ENCODE assay signal across 9 cellular contexts in the genomic region with DNA sequence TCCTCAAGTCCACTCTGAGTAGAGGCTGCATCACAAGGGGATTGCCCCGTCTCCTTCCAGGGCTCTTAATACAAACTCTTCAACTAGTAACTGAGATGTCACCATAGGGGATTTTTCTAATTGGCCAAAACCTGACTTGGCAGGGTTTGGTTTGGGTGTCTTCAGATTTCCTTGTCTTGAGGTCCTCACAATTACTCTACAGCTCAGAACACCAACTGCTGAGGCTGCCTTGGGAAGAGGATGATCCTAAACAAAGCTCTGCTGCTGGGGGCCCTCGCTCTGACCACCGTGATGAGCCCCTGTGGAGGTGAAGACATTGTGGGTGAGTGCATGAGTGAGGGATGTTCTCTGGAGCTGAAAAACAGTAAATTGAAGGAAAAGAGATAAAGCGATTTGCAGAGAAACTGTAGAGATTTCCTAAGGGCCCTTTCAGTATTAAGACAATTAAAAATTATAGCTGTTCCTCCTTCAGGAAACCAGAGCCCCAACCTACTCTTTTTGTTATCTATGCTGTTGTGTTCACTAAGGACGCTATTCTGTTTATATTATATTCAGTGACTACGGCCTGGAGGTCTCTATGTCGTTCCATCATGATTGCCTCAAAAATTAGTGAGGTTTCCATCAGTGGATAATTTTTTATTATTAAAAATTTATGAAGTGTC. TPM values are rescaled to one million over a fixed set of nuclear protein-coding genes. Genes with fewer than 3 reads are reported as not detected.
DNase-seq lines count a peak whose midpoint lies in the region; ATAC-seq, FAIRE-seq and TF ChIP-seq lines count a peak whose summit lies in the region.
"Had no signal": no experiment of that assay in that cellular context is flagged by ENCODE, and none has a peak within 500 bp of the region (broad histone marks: within the 10 kb centered on the region; RNA-seq: fewer than 3 reads in every experiment).

A gene (plus strand): TSS at position 188 of the 662 bp plus-strand sequence. CDS start 53 bp downstream, at position 241.

- no peak within 1 kb of the TSS for H3K4me2 ChIP-seq in PC-3 (ENCODE audit: low read length)
- no peak within 1 kb of the TSS for H3K4me2 ChIP-seq in osteoblast (ENCODE audit: insufficient read depth, low read length)

- no peaks in the 10 kb centered on the region for H3F3A ChIP-seq in PC-3 (ENCODE audit: low read length, unreplicated experiment)

- H3K36me3 ChIP-seq in PC-3 (ENCODE audit: low read depth, low read length) = no peaks in the 10 kb centered on the region
- no peaks in the 10 kb centered on the region for H3K36me3 ChIP-seq in naive thymus-derived CD4-positive, alpha-beta T cell (ENCODE audit: control insufficient read depth in 2 of 3, insufficient read depth in 3 of 3, low read length in 3 of 3)
- H3K36me3 ChIP-seq in osteoblast (ENCODE audit: insufficient read depth, low read length) = no peaks in the 10 kb centered on the region

- no TSS peak for BruUV-seq in PC-3 (replicated peaks; lab: Mats Ljungman, UMichigan)

- peaks cover 0 to 4% (median 0%) of the 10 kb centered on the region in 11 donors for H3K9me3 Mint-ChIP-seq in naive thymus-derived CD4-positive, alpha-beta T cell

- peaks cover 0 to 8% (median 3%) of the 10 kb centered on the region in 5 donors for H3K36me3 Mint-ChIP-seq in naive thymus-derived CD4-positive, alpha-beta T cell

- POLR2A ChIA-PET in PC-3 (lab: Charles Lee; ENCODE audit: unreplicated experiment) = no interaction called here
- POLR2A ChIA-PET in naive thymus-derived CD4-positive, alpha-beta T cell (lab: Charles Lee) = no interaction called here

- peak; percentile 67 for ATAC-seq in GM21825 (IDR thresholded peaks at IDR 0.05; ENCODE audit: unreplicated experiment)
- ATAC-seq in PC-3 = no peak
- peak; percentile 82 for ATAC-seq in naive thymus-derived CD4-positive, alpha-beta T cell

- H3K4me3 Mint-ChIP-seq in naive thymus-derived CD4-positive, alpha-beta T cell = peak within 1 kb of the TSS in 1 of 10 donors; percentile 82

- H3K9me3 ChIP-seq in PC-3 (ENCODE audit: low read length) (no peaks in the 10 kb centered on the region), osteoblast (ENCODE audit: low read depth, low read length) (no peaks in the 10 kb centered on the region)
- no peaks in the 10 kb centered on the region for H3K9me3 ChIP-seq in naive thymus-derived CD4-positive, alpha-beta T cell (ENCODE audit: control insufficient read depth in 2 of 3, low read length in 3 of 3)

- CTCF ChIA-PET in PC-3 (lab: Charles Lee) = no interaction called here
- CTCF ChIA-PET in naive thymus-derived CD4-positive, alpha-beta T cell (lab: Charles Lee) = no interaction called here

- H2AFZ ChIP-seq in PC-3 (ENCODE audit: low read length) (no peak within 1 kb of the TSS), osteoblast (ENCODE audit: low read length) (no peak within 1 kb of the TSS)

- H4K20me1 ChIP-seq in PC-3 (ENCODE audit: low read length) (no peaks in the 10 kb centered on the region), osteoblast (ENCODE audit: insufficient read depth, low read length) (no peaks in the 10 kb centered on the region)

- H3K27ac ChIP-seq in PC-3 (ENCODE audit: low read length) (no peak within 1 kb of the TSS), dorsolateral prefrontal cortex (peak within 1 kb of the TSS in 1 of 59 donors; percentile 23), osteoblast (ENCODE audit: low read depth, low read length) (no peak within 1 kb of the TSS)
- H3K27ac ChIP-seq in naive thymus-derived CD4-positive, alpha-beta T cell (ENCODE audit: low read depth, low read length) = no peak within 1 kb of the TSS

- TF ChIP-seq CTCF in PC-3 (conservative IDR thresholded peaks at IDR 0.05; ENCODE audit: low read depth, low read length) (no peak), dorsolateral prefrontal cortex (IDR thresholded peaks at IDR 0.05 in 54 of 56, conservative IDR thresholded peaks at IDR 0.05 in 2 of 56; ENCODE audit: low read depth in 1 of 56, partially characterized antibody in 56 of 56) (no peak), osteoblast (IDR thresholded peaks at IDR 0.05; ENCODE audit: extremely low read depth, low read depth, low read length) (no peak)

- peaks cover 0 to 49% (median 9%) of the 10 kb centered on the region in 5 donors for H3K27me3 Mint-ChIP-seq in naive thymus-derived CD4-positive, alpha-beta T cell

- no peaks in the 10 kb centered on the region for H3K9me2 ChIP-seq in PC-3 (replicated peaks; ENCODE audit: low read length)

- H3K9ac ChIP-seq in PC-3 (ENCODE audit: low read length) = no peak within 1 kb of the TSS

- H3K27ac Mint-ChIP-seq in naive thymus-derived CD4-positive, alpha-beta T cell = peak within 1 kb of the TSS in 1 of 9 donors; percentile 87

- peaks cover 0 to 33% (median 10%) of the 10 kb centered on the region in 7 donors for H3K4me1 Mint-ChIP-seq in naive thymus-derived CD4-positive, alpha-beta T cell

- peak; percentile 96 for FAIRE-seq in GM18507 (lab: Jason Lieb, UNC)

- peaks cover 45% of the 10 kb centered on the region for H3K27me3 ChIP-seq in PC-3 (ENCODE audit: low read length)
- H3K27me3 ChIP-seq in naive thymus-derived CD4-positive, alpha-beta T cell (ENCODE audit: control insufficient read depth in 2 of 2, insufficient read depth in 2 of 2, low read length in 2 of 2) = no peaks in the 10 kb centered on the region
- peaks cover 0 to 15% (median 0%) of the 10 kb centered on the region in 45 donors for H3K27me3 ChIP-seq in dorsolateral prefrontal cortex
- no peaks in the 10 kb centered on the region for H3K27me3 ChIP-seq in osteoblast (ENCODE audit: insufficient read depth, low read length)

- intact Hi-C loops in PC-3 (cut with micrococcal nuclease) = no loop called here
- intact Hi-C loops in naive thymus-derived CD4-positive, alpha-beta T cell (cut with micrococcal nuclease) = no loop called here
- intact Hi-C loops in dorsolateral prefrontal cortex (cut with DNase I) = no loop called here

- H3K79me2 ChIP-seq in PC-3 (ENCODE audit: low read length) (no peaks in the 10 kb centered on the region), osteoblast (ENCODE audit: insufficient read depth, low read length) (no peaks in the 10 kb centered on the region)

- H3K4me1 ChIP-seq in PC-3 (ENCODE audit: insufficient read depth, low read length) = no peaks in the 10 kb centered on the region
- peaks cover 0 to 6% of the 10 kb centered on the region in 2 donors for H3K4me1 ChIP-seq in naive thymus-derived CD4-positive, alpha-beta T cell (ENCODE audit: control insufficient read depth in 2 of 2, insufficient read depth in 2 of 2, low read length in 2 of 2)
- no peaks in the 10 kb centered on the region for H3K4me1 ChIP-seq in osteoblast (ENCODE audit: insufficient read depth, low read length)

- H3K4me3 ChIP-seq in PC-3 (ENCODE audit: low read length) = no peak within 1 kb of the TSS
- H3K4me3 ChIP-seq in naive thymus-derived CD4-positive, alpha-beta T cell (ENCODE audit: low read length) = peak within 1 kb of the TSS; percentile 24
- peak within 1 kb of the TSS in 9 of 59 donors; percentile 1 to 33 (median 11) for H3K4me3 ChIP-seq in dorsolateral prefrontal cortex
- no peak within 1 kb of the TSS for H3K4me3 ChIP-seq in osteoblast (ENCODE audit: insufficient read depth, low read length)

- DNase-seq in GM18507 (ENCODE audit: extremely low spot score, insufficient read length, low read depth) (peak; percentile 26), PC-3 (peak; percentile 7), dorsolateral prefrontal cortex (no peak), osteoblast (ENCODE audit: insufficient read length, low spot score, missing footprints) (no peak)
- no peak for DNase-seq in naive thymus-derived CD4-positive, alpha-beta T cell
- no peak for DNase-seq in central memory CD4-positive, alpha-beta T cell
- no peak for DNase-seq in stimulated activated CD8-positive, alpha-beta memory T cell treated with anti-CD3 and anti-CD28 coated beads, Interleukin-4, amount 100 ng/mL, for 48 hours

RNA-seq across cellular contexts. Expression of the gene that starts here (rescaled TPM):
- total RNA-seq in PC-3 (2014; rRNA removed) (not detected in 2 replicates), dorsolateral prefrontal cortex (10 to 100 TPM in 36 of 120 experiments, 1 to 10 TPM in 78, under 1 TPM in 4, not detected in 2; 0.47 to 30.3 (median 6.0) TPM), osteoblast (0.29 TPM in 1 of 2 replicates, not detected in the other)
- total RNA-seq in naive thymus-derived CD4-positive, alpha-beta T cell = 10 to 100 TPM in 4 of 5 experiments, 1 to 10 TPM in 1; 8.5 to 43.4 (median 12.1) TPM
- polyA plus RNA-seq in naive thymus-derived CD4-positive, alpha-beta T cell = under 1 TPM; 0.59 to 0.67 TPM
- polyA plus RNA-seq: neural cell had no signal

Comparison
In these comparisons a context has a peak if more than half of its experiments do, and no peak if none do; other contexts are left out.
1. Peak in DNase-seq in PC-3; RNA of the gene not detected or under 1 TPM.